ENCODE assay signal across 26 cellular contexts in genomic region chr2:199057936-199058335, GRCh38.
"Had no signal": no experiment of that assay in that cellular context is flagged by ENCODE, and none has a peak within 500 bp of the region (broad histone marks: within the 10 kb centered on the region; RNA-seq: fewer than 3 reads in every experiment).

No MANE protein-coding gene starts in this region.

- H3K4me1 ChIP-seq: body of pancreas, Peyer's patch, SJSA1 had no signal

- H3K9me3 ChIP-seq: body of pancreas, Peyer's patch, SJSA1 had no signal

- H3K27ac Mint-ChIP-seq: activated B cell treated with CpG ODN at 0.5 μM for 24 hours; activated CD4-positive, alpha-beta T cell treated with anti-CD3 and anti-CD28 coated beads, Interleukin-2, amount 10 ng/mL, durations not matched to agents 24 days and 14 days; activated CD8-positive, alpha-beta memory T cell treated with anti-CD3 and anti-CD28 coated beads, Interleukin-2, amount 10 ng/mL, durations not matched to agents 7 days and 5 days; activated naive CD4-positive, alpha-beta T cell treated with anti-CD3 and anti-CD28 coated beads, Interleukin-2, amount 50 U/mL, for 24 hours; activated T-cell treated with anti-CD3 and anti-CD28 coated beads, Interleukin-2, amount 50 U/mL, for 24 hours; activated T-helper 1 cell treated with anti-CD3 and anti-CD28 coated beads, Interleukin-12 subunit alpha, Interleukin-12 subunit beta, Interleukin-2, Interleukin-4 antibody, amounts not matched to agents 30 ng/mL and 10 ng/mL and 1 ng/mL, durations not matched to agents 14 hours and 24 hours and 36 hours; T-helper 1 cell treated with Interleukin-12 subunit alpha and Interleukin-12 subunit beta and Interleukin-4 antibody, amounts not matched to agents 30 μg/mL and 1 μg/mL, for 36 hours had no signal

- H3K27me3 ChIP-seq: body of pancreas, Peyer's patch, SJSA1 had no signal

- H3K36me3 ChIP-seq: Peyer's patch, SJSA1 had no signal

- H3K27ac ChIP-seq: body of pancreas, Peyer's patch, SJSA1 had no signal

- H3K36me3 Mint-ChIP-seq: activated CD8-positive, alpha-beta memory T cell treated with anti-CD3 and anti-CD28 coated beads, Interleukin-2, amount 10 ng/mL, durations not matched to agents 7 days and 5 days; activated naive CD4-positive, alpha-beta T cell treated with anti-CD3 and anti-CD28 coated beads, Interleukin-2, amount 50 U/mL, for 24 hours had no signal

- H3K9me3 Mint-ChIP-seq: activated CD4-positive, alpha-beta T cell treated with anti-CD3 and anti-CD28 coated beads, Interleukin-2, amount 10 ng/mL, durations not matched to agents 24 days and 14 days had no signal

- H3K4me3 Mint-ChIP-seq: activated B cell treated with CpG ODN at 0.5 μM for 24 hours; activated CD4-positive, alpha-beta T cell treated with anti-CD3 and anti-CD28 coated beads, Interleukin-2, amount 10 ng/mL, durations not matched to agents 24 days and 14 days; activated CD8-positive, alpha-beta memory T cell treated with anti-CD3 and anti-CD28 coated beads, Interleukin-2, amount 10 ng/mL, durations not matched to agents 7 days and 5 days; activated naive CD4-positive, alpha-beta T cell treated with anti-CD3 and anti-CD28 coated beads, Interleukin-2, amount 50 U/mL, for 24 hours; activated T-cell treated with anti-CD3 and anti-CD28 coated beads, Interleukin-2, amount 50 U/mL, for 24 hours; activated T-helper 1 cell treated with anti-CD3 and anti-CD28 coated beads, Interleukin-12 subunit alpha, Interleukin-12 subunit beta, Interleukin-2, Interleukin-4 antibody, amounts not matched to agents 30 ng/mL and 10 ng/mL and 1 ng/mL, durations not matched to agents 14 hours and 24 hours and 36 hours; T-helper 1 cell treated with Interleukin-12 subunit alpha and Interleukin-12 subunit beta and Interleukin-4 antibody, amounts not matched to agents 30 μg/mL and 1 μg/mL, for 36 hours had no signal

- H3K4me1 Mint-ChIP-seq: activated B cell treated with CpG ODN at 0.5 μM for 24 hours; activated CD4-positive, alpha-beta T cell treated with anti-CD3 and anti-CD28 coated beads, Interleukin-2, amount 10 ng/mL, durations not matched to agents 24 days and 14 days; activated CD8-positive, alpha-beta memory T cell treated with anti-CD3 and anti-CD28 coated beads, Interleukin-2, amount 10 ng/mL, durations not matched to agents 7 days and 5 days; activated naive CD4-positive, alpha-beta T cell treated with anti-CD3 and anti-CD28 coated beads, Interleukin-2, amount 50 U/mL, for 24 hours had no signal

- H3K27me3 Mint-ChIP-seq: activated B cell treated with CpG ODN at 0.5 μM for 24 hours; activated CD4-positive, alpha-beta T cell treated with anti-CD3 and anti-CD28 coated beads, Interleukin-2, amount 10 ng/mL, durations not matched to agents 24 days and 14 days; activated CD8-positive, alpha-beta memory T cell treated with anti-CD3 and anti-CD28 coated beads, Interleukin-2, amount 10 ng/mL, durations not matched to agents 7 days and 5 days; activated naive CD4-positive, alpha-beta T cell treated with anti-CD3 and anti-CD28 coated beads, Interleukin-2, amount 50 U/mL, for 24 hours; activated T-cell treated with anti-CD3 and anti-CD28 coated beads, Interleukin-2, amount 50 U/mL, for 24 hours had no signal

- H3K4me3 ChIP-seq: body of pancreas, Peyer's patch, SJSA1 had no signal

- DNase-seq: activated B cell treated with CpG ODN at 0.5 μM for 24 hours; activated CD4-positive, alpha-beta T cell treated with anti-CD3 and anti-CD28 coated beads for 1 hour; activated CD4-positive, alpha-beta T cell treated with anti-CD3 and anti-CD28 coated beads, Interleukin-2, amount 10 ng/mL, durations not matched to agents 24 days and 14 days; activated CD4-positive, alpha-beta T cell treated with anti-CD3 and anti-CD28 coated beads, Interleukin-2, amount 50 U/mL, for 48 hours; activated CD8-positive, alpha-beta memory T cell treated with anti-CD3 and anti-CD28 coated beads, Interleukin-2, amount 10 ng/mL, durations not matched to agents 7 days and 5 days; activated effector memory CD4-positive, alpha-beta T cell treated with Interleukin-2 at 50 U/mL for 16 hours; activated naive CD4-positive, alpha-beta T cell; activated T-cell treated with anti-CD3 and anti-CD28 coated beads, Interleukin-2, amount 50 U/mL, for 24 hours; aorta; body of pancreas; central memory CD4-positive, alpha-beta T cell; MM.1S; NCI-H1105; NCI-H1436; NCI-H1694 treated with DMSO at 0.1 percent for 48 hours; NCI-H2029 treated with DMSO at 0.1 percent for 48 hours; NCI-H345; NCI-H510A; NCI-H526 treated with DMSO at 0.1 percent for 48 hours; OCI-M1; Peyer's patch; SHP77 had no signal
